17 cellular contexts compared by ENCODE assay signal in the genomic region with DNA sequence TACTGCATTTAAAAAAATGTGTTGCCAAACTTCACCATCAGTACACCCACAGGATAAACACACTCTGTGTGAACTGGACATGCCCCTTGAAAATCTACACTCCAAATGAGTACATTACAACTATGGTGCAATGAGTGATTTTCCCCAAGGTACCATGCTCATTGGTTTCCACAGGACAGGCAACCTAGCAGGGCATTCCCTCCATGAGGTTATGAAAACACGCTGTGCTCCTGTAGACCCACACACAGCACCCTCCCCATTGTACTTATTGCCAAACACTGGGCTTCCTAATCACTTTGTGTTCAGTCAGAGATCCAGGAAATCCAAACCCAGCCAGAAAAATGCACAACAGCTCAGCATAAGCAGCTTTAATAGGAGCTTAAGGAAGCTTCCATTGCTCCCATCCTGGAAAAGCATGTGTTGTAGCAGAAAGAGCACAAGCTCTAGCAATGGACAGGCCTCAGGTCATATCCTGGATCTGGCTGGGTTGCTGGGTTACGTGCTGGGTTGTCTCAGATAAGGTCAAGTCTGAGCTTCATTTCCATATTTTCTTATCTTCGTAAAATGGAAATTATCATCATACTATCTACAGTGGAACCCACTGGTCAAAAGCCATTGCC.
"Had no signal": no experiment of that assay in that cellular context is flagged by ENCODE, and none has a peak within 500 bp of the region (broad histone marks: within the 10 kb centered on the region; RNA-seq: fewer than 3 reads in every experiment).

No MANE protein-coding gene starts in this region.

- H3K9me3 ChIP-seq: esophagus muscularis mucosa, left ventricle myocardium inferior, right lobe of liver, spleen, thoracic aorta, upper lobe of right lung had no signal

- DNase-seq: activated CD4-positive, alpha-beta memory T cell treated with anti-CD3 and anti-CD28 coated beads, Interleukin-2, amount 10 ng/mL, durations not matched to agents 7 days and 5 days; activated CD4-positive, alpha-beta T cell treated with anti-CD3 and anti-CD28 coated beads for 48 hours; activated CD4-positive, CD25-positive, alpha-beta regulatory T cell; activated CD8-positive, alpha-beta memory T cell treated with anti-CD3 and anti-CD28 coated beads, Interleukin-2, amount 10 ng/mL, durations not matched to agents 7 days and 5 days; activated naive CD4-positive, alpha-beta T cell treated with Interleukin-2 at 50 U/mL for 16 hours; aorta; brain microvascular endothelial cell; cerebellar nuclear complex; effector memory CD4-positive, alpha-beta T cell; left ventricle myocardium inferior; right lobe of liver; spleen; stimulated activated CD4-positive, alpha-beta T cell treated with anti-CD3 and anti-CD28 coated beads, Interleukin-4, amount 100 ng/mL, for 4 hours; T-cell; upper lobe of right lung had no signal

- H3K36me3 ChIP-seq: brain microvascular endothelial cell, esophagus muscularis mucosa, left ventricle myocardium inferior, right lobe of liver, spleen, thoracic aorta, upper lobe of right lung had no signal

- H3K27me3 ChIP-seq: brain microvascular endothelial cell, esophagus muscularis mucosa, right lobe of liver, spleen, upper lobe of right lung had no signal

- H3K4me1 ChIP-seq: left ventricle myocardium inferior, right lobe of liver, spleen, upper lobe of right lung had no signal

- H3K4me3 ChIP-seq: esophagus muscularis mucosa, left ventricle myocardium inferior, right lobe of liver, spleen, thoracic aorta, upper lobe of right lung had no signal
